8 cellular contexts compared by ENCODE assay signal in genomic region chr1:171188388-171189266, GRCh38. TPM values are rescaled to one million over a fixed set of nuclear protein-coding genes. Genes with fewer than 3 reads are reported as not detected.
DNase-seq lines count a peak whose midpoint lies in the region; TF ChIP-seq lines count a peak whose summit lies in the region.

No MANE protein-coding gene starts in this region.

- no peaks in the 10 kb centered on the region for H3K9me3 Mint-ChIP-seq in endodermal cell

- H3K27me3 ChIP-seq in endodermal cell (ENCODE audit: control insufficient read depth, insufficient read depth, low read length, poor library complexity, severe bottlenecking) = no peaks in the 10 kb centered on the region
- no peaks in the 10 kb centered on the region for H3K27me3 ChIP-seq in tibial artery

- H3K36me3 Mint-ChIP-seq in endodermal cell (ENCODE audit: low read depth) = no peaks in the 10 kb centered on the region

- WGBS in endodermal cell (ENCODE audit: insufficient coverage in 1 of 2, insufficient read length in 1 of 2), 2 experiments = 73 to 93% methylated on average over 3 to 10 of the region's 11 CpGs

- TF ChIP-seq CTCF in endodermal cell (conservative IDR thresholded peaks at IDR 0.05) (peak; percentile 94), tibial artery (IDR thresholded peaks at IDR 0.05) (peak; percentile 60 to 68)

- no peak overlapping the region for H3K27ac Mint-ChIP-seq in endodermal cell

- no peaks in the 10 kb centered on the region for H3K9me3 ChIP-seq in endodermal cell (ENCODE audit: control insufficient read depth, low read length)
- H3K9me3 ChIP-seq in tibial artery = no peaks in the 10 kb centered on the region

- H3K36me3 ChIP-seq in endodermal cell (ENCODE audit: control insufficient read depth, insufficient read depth, low read length) (no peaks in the 10 kb centered on the region), tibial artery (peaks cover 0 to 5% (median 0%) of the 10 kb centered on the region in 3 donors)

- no peaks in the 10 kb centered on the region for H3K4me1 Mint-ChIP-seq in endodermal cell

- H3K27me3 Mint-ChIP-seq in endodermal cell (ENCODE audit: insufficient read depth) = no peaks in the 10 kb centered on the region

- intact Hi-C loops in tibial artery (cut with DNase I; ENCODE audit: low total_unique reads) = no loop called here

- peak; percentile 57 for DNase-seq in NCI-H510A treated with DMSO at 0.1 percent for 48 hours (lab: John Stamatoyannopoulos, UW)
- DNase-seq in NCI-H510A (lab: John Stamatoyannopoulos, UW) = no peak
- peak; percentile 50 for DNase-seq in H4 (ENCODE audit: low spot score)
- DNase-seq in NCI-H1092 (lab: John Stamatoyannopoulos, UW) = peak; percentile 14
- DNase-seq in UCSD-AML1 (lab: John Stamatoyannopoulos, UW; ENCODE audit: unreplicated experiment) = peak; percentile 10
- DNase-seq in endodermal cell = peak; percentile 74
- DNase-seq in mucosa of gallbladder (ENCODE audit: low spot score) = peak; percentile 61
- DNase-seq in tibial artery = peak in 1 of 2 donors; percentile 58

- H3K4me3 Mint-ChIP-seq in endodermal cell = no peak overlapping the region

- H3K4me1 ChIP-seq in endodermal cell (ENCODE audit: control insufficient read depth, insufficient read depth, low read length) (no peaks in the 10 kb centered on the region), tibial artery (peaks cover 0 to 48% (median 9%) of the 10 kb centered on the region in 4 donors)

- H3K4me3 ChIP-seq in endodermal cell (ENCODE audit: low read length) (no peak overlapping the region), tibial artery (peak overlapping the region; percentile 49 to 50)

- H3K9ac ChIP-seq in endodermal cell (ENCODE audit: extremely low read depth, low read length, poor library complexity, severe bottlenecking) = no peak overlapping the region

- H3K27ac ChIP-seq in endodermal cell (ENCODE audit: low read depth, low read length) = no peak overlapping the region
- peak overlapping the region in 1 of 2 donors; percentile 3 for H3K27ac ChIP-seq in tibial artery

RNA-seq across cellular contexts. Expression of gene FMO2, which starts 3.5 kb away (rescaled TPM):
- not detected in 2 replicates for total RNA-seq in H4 (2014; rRNA removed; shearing (Covaris generic))
- not detected for total RNA-seq in endodermal cell
- 0.25 TPM for polyA plus RNA-seq in endodermal cell (2013, experiment 1 of 2)
- polyA plus RNA-seq in endodermal cell (2013, experiment 2 of 2) = 0.17 TPM
- total RNA-seq in mucosa of gallbladder = 3.5 TPM

RNA-seq across cellular contexts. Expression of gene FMO1, which starts 59.7 kb away (rescaled TPM):
- total RNA-seq in H4 (2014; rRNA removed; shearing (Covaris generic)) = 0.06 TPM in 1 of 2 replicates, not detected in the other
- total RNA-seq in endodermal cell (not detected), mucosa of gallbladder (not detected)
- polyA plus RNA-seq in endodermal cell (2013, experiment 1 of 2) = 0.78 TPM
- 0.66 TPM for polyA plus RNA-seq in endodermal cell (2013, experiment 2 of 2)
